Comparison of ENCODE assay signal across 11 cellular contexts in genomic region chrX:78527263-78527662, GRCh38.
DNase-seq lines count a peak whose midpoint lies in the region; ATAC-seq, FAIRE-seq and TF ChIP-seq lines count a peak whose summit lies in the region.
"Had no signal": no experiment of that assay in that cellular context is flagged by ENCODE, and none has a peak within 500 bp of the region (broad histone marks: within the 10 kb centered on the region; RNA-seq: fewer than 3 reads in every experiment).

No MANE protein-coding gene starts in this region.

- peaks cover 15% of the 10 kb centered on the region for H3K4me1 Mint-ChIP-seq in activated T-helper 17 cell treated with anti-CD3 and anti-CD28 coated beads, Interleukin-2, amount 50 U/mL, for 72 hours
- H3K4me1 Mint-ChIP-seq: immature natural killer cell had no signal

- no peaks in the 10 kb centered on the region for H3K27me3 Mint-ChIP-seq in activated T-helper 17 cell treated with anti-CD3 and anti-CD28 coated beads, Interleukin-2, amount 50 U/mL, for 72 hours

- no peaks in the 10 kb centered on the region for H3K9me3 Mint-ChIP-seq in activated T-helper 17 cell treated with anti-CD3 and anti-CD28 coated beads, Interleukin-2, amount 50 U/mL, for 72 hours

- intact Hi-C loops in posterior cingulate gyrus (cut with DNase I), result no loop called here

- peak; percentile 84 for ATAC-seq in activated T-helper 17 cell treated with anti-CD3 and anti-CD28 coated beads, Interleukin-2, amount 50 U/mL, for 72 hours (replicated peaks)
- ATAC-seq: K562 had no signal

- H3K4me3 Mint-ChIP-seq in activated T-helper 17 cell treated with anti-CD3 and anti-CD28 coated beads, Interleukin-2, amount 50 U/mL, for 72 hours, result peak overlapping the region; percentile 39
- H3K4me3 Mint-ChIP-seq: immature natural killer cell had no signal

- peak; percentile 44 for DNase-seq in EL
- DNase-seq in H54 (ENCODE audit: insufficient read length, low spot score), result no peak
- DNase-seq in kidney glomerular epithelial cell (lab: John Stamatoyannopoulos, UW), result peak; percentile 27
- DNase-seq in NK-92 treated with Interleukin-12 subunit alpha and Interleukin-12 subunit beta, amount 100 ng/mL, for 24 hours (lab: John Stamatoyannopoulos, UW), result no peak
- DNase-seq in posterior cingulate gyrus, result no peak
- no peak for DNase-seq in 8988T
- DNase-seq in NCI-H1417 (lab: John Stamatoyannopoulos, UW), result no peak
- DNase-seq: immature natural killer cell, tibial artery had no signal

- H3K36me3 Mint-ChIP-seq in activated T-helper 17 cell treated with anti-CD3 and anti-CD28 coated beads, Interleukin-2, amount 50 U/mL, for 72 hours (ENCODE audit: low read depth), result no peaks in the 10 kb centered on the region
- H3K36me3 Mint-ChIP-seq: immature natural killer cell had no signal

- peak; percentile 11 for FAIRE-seq in H54 (lab: Jason Lieb, UNC)
- FAIRE-seq: K562 had no signal

- TF ChIP-seq POLR2A in H54 (IDR thresholded peaks at IDR 0.05; ENCODE audit: low read depth, low read length), result no peak

- peak overlapping the region; percentile 97 for H3K27ac Mint-ChIP-seq in activated T-helper 17 cell treated with anti-CD3 and anti-CD28 coated beads, Interleukin-2, amount 50 U/mL, for 72 hours
- H3K27ac Mint-ChIP-seq: immature natural killer cell had no signal

Comparison
In these comparisons a context has a peak if more than half of its experiments do, and no peak if none do; other contexts are left out.
1. DNase-seq: peak in EL (single experiment) and kidney glomerular epithelial cell (single experiment); none in H54 (single experiment), NK-92 treated with Interleukin-12 subunit alpha and Interleukin-12 subunit beta, amount 100 ng/mL, for 24 hours (single experiment), posterior cingulate gyrus (0 of 10), 8988T (single experiment) and NCI-H1417 (0 of 3).